ENCODE assay signal across 28 cellular contexts in the genomic region with DNA sequence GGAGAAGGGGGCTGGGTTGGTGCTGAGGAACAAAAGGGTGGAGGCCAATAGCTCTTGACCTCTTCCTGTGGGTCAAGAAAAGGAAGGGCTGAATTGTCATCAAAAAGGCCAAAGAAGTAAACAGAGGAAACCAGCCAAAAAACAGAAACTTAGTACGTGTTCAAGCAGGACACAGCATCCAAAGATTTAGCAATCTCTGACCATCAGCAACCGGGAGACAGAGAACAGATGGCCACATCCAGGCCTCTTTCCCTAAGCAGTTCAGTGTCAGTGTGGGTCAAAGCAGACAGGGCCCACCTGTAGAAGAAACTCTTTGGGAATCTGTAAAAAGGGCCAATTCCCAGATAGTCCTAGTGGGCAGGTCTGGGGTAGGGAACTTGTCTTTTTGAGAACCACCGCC. TPM values are rescaled to one million over a fixed set of nuclear protein-coding genes. Genes with fewer than 3 reads are reported as not detected.
DNase-seq lines count a peak whose midpoint lies in the region; ATAC-seq and TF ChIP-seq lines count a peak whose summit lies in the region.
"Had no signal": no experiment of that assay in that cellular context is flagged by ENCODE, and none has a peak within 500 bp of the region (broad histone marks: within the 10 kb centered on the region; RNA-seq: fewer than 3 reads in every experiment).

No MANE protein-coding gene starts in this region.

- H3K4me3 Mint-ChIP-seq in T-helper 1 cell treated with Interleukin-12 subunit alpha and Interleukin-12 subunit beta and Interleukin-4 antibody, amounts not matched to agents 30 μg/mL and 1 μg/mL, for 36 hours, result peak overlapping the region; percentile 18
- peak overlapping the region; percentile 65 for H3K4me3 Mint-ChIP-seq in neural crest cell
- H3K4me3 Mint-ChIP-seq: activated T-cell treated with anti-CD3 and anti-CD28 coated beads, Interleukin-2, amount 50 U/mL, for 24 hours; HFFc6 had no signal

- CTCF ChIA-PET in OCI-LY7 (lab: Charles Lee; ENCODE audit: unreplicated experiment), result no interaction called here

- no peaks in the 10 kb centered on the region for H3K27me3 Mint-ChIP-seq in T-helper 1 cell treated with Interleukin-12 subunit alpha and Interleukin-12 subunit beta and Interleukin-4 antibody, amounts not matched to agents 30 μg/mL and 1 μg/mL, for 36 hours (ENCODE audit: low read depth)
- H3K27me3 Mint-ChIP-seq in neural crest cell (ENCODE audit: low read depth), result no peaks in the 10 kb centered on the region
- H3K27me3 Mint-ChIP-seq: activated T-cell treated with anti-CD3 and anti-CD28 coated beads, Interleukin-2, amount 50 U/mL, for 24 hours; effector memory CD8-positive, alpha-beta T cell; stimulated activated naive B cell treated with anti-CD40 and anti-IgM and Interleukin-4, amounts not matched to agents 10 μg/mL and 1 μg/mL and 100 μg/mL, for 72 hours had no signal

- no peak overlapping the region for H3K4me3 ChIP-seq in OCI-LY7 (ENCODE audit: low read depth, low read length, poor library complexity, severe bottlenecking)
- H3K4me3 ChIP-seq in right cardiac atrium (ENCODE audit: low read length), result no peak overlapping the region
- H3K4me3 ChIP-seq: GM12878, prostate gland, skin epidermis had no signal

- POLR2A ChIA-PET in OCI-LY7 (lab: Charles Lee), result no interaction called here

- H3K4me1 Mint-ChIP-seq in T-helper 1 cell treated with Interleukin-12 subunit alpha and Interleukin-12 subunit beta and Interleukin-4 antibody, amounts not matched to agents 30 μg/mL and 1 μg/mL, for 36 hours (ENCODE audit: low read depth), result peaks cover 12% of the 10 kb centered on the region
- peaks cover 14% of the 10 kb centered on the region for H3K4me1 Mint-ChIP-seq in neural crest cell

- H3K9me2 ChIP-seq in OCI-LY7 (ENCODE audit: insufficient read depth, low read length), result no peaks in the 10 kb centered on the region
- H3K9me2 ChIP-seq: SK-N-SH had no signal

- no peak overlapping the region for H3K4me2 ChIP-seq in OCI-LY7 (ENCODE audit: low read length)
- H3K4me2 ChIP-seq: SK-N-SH had no signal

- no peak for TF ChIP-seq CTCF in OCI-LY7 (conservative IDR thresholded peaks at IDR 0.05; ENCODE audit: low read length)
- no peak for TF ChIP-seq CTCF in neural crest cell (conservative IDR thresholded peaks at IDR 0.05)

- no peaks in the 10 kb centered on the region; the same call in 1 of the 2 replicates for H3K79me2 ChIP-seq in OCI-LY7 (ENCODE audit: insufficient read depth, low read depth, low read length)

- 60% methylated on average over 3 of the region's 3 CpGs for WGBS in right cardiac atrium

- no peak overlapping the region for H2AFZ ChIP-seq in OCI-LY7 (ENCODE audit: low read length)

- H3K36me3 ChIP-seq in OCI-LY7 (ENCODE audit: insufficient read depth, low read length), result peaks cover 49% of the 10 kb centered on the region

- DNase-seq in T-helper 1 cell (no peak), OCI-LY7 (ENCODE audit: low spot score) (no peak), fibroblast of gingiva (ENCODE audit: low read depth) (peak; percentile 37), neural crest cell (ENCODE audit: low read depth, low spot score) (no peak), D341Med (ENCODE audit: low spot score) (no peak), right cardiac atrium (no peak)
- DNase-seq: activated CD8-positive, alpha-beta memory T cell treated with anti-CD3 and anti-CD28 coated beads for 24 hours; activated T-cell treated with anti-CD3 and anti-CD28 coated beads, Interleukin-2, amount 50 U/mL, for 24 hours; brain microvascular endothelial cell; DND-41; effector memory CD8-positive, alpha-beta T cell; head of caudate nucleus; HFFc6; left colon; midbrain; NCI-H1930; SK-N-SH; stimulated activated CD4-positive, alpha-beta T cell treated with anti-CD3 and anti-CD28 coated beads, Interleukin-2, amount 100 ng/mL, for 24 hours; stimulated activated naive B cell treated with anti-CD40 and anti-IgM and Interleukin-4, amounts not matched to agents 10 μg/mL and 1 μg/mL and 100 μg/mL, for 72 hours had no signal

- H3K36me3 Mint-ChIP-seq in T-helper 1 cell treated with Interleukin-12 subunit alpha and Interleukin-12 subunit beta and Interleukin-4 antibody, amounts not matched to agents 30 μg/mL and 1 μg/mL, for 36 hours (ENCODE audit: low read depth), result peaks cover 36% of the 10 kb centered on the region
- peaks cover 9% of the 10 kb centered on the region for H3K36me3 Mint-ChIP-seq in neural crest cell (ENCODE audit: low read depth)

- no peaks in the 10 kb centered on the region for H3K27me3 ChIP-seq in right cardiac atrium (ENCODE audit: control insufficient read depth, insufficient read depth)
- H3K27me3 ChIP-seq: brain microvascular endothelial cell had no signal

- no peaks in the 10 kb centered on the region for H3K9me3 ChIP-seq in OCI-LY7 (ENCODE audit: low read length)
- no peaks in the 10 kb centered on the region for H3K9me3 ChIP-seq in right cardiac atrium (ENCODE audit: control insufficient read depth, low read length)
- H3K9me3 ChIP-seq: prostate gland, SK-N-SH had no signal

- H3K9me3 Mint-ChIP-seq in T-helper 1 cell treated with Interleukin-12 subunit alpha and Interleukin-12 subunit beta and Interleukin-4 antibody, amounts not matched to agents 30 μg/mL and 1 μg/mL, for 36 hours, result no peaks in the 10 kb centered on the region
- H3K9me3 Mint-ChIP-seq in neural crest cell, result no peaks in the 10 kb centered on the region
- H3K9me3 Mint-ChIP-seq: activated naive CD4-positive, alpha-beta T cell treated with anti-CD3 and anti-CD28 coated beads, Interleukin-2, amount 50 U/mL, for 72 hours; activated T-cell treated with anti-CD3 and anti-CD28 coated beads, Interleukin-2, amount 50 U/mL, for 24 hours; effector memory CD8-positive, alpha-beta T cell; HFFc6; stimulated activated naive B cell treated with anti-CD40 and anti-IgM and Interleukin-4, amounts not matched to agents 10 μg/mL and 1 μg/mL and 100 μg/mL, for 72 hours had no signal

- H4K20me1 ChIP-seq in OCI-LY7 (ENCODE audit: insufficient read depth, low read length), result no peaks in the 10 kb centered on the region

- H3K27ac ChIP-seq in OCI-LY7 (ENCODE audit: low read depth, low read length, poor library complexity, severe bottlenecking) (no peak overlapping the region), right cardiac atrium (ENCODE audit: low read length) (no peak overlapping the region)
- H3K27ac ChIP-seq: 22Rv1, brain microvascular endothelial cell, prostate gland, skin epidermis had no signal

- intact Hi-C loops in OCI-LY7 (cut with micrococcal nuclease; ENCODE audit: unreplicated experiment) (loop anchor here (5.0 kb wide), 3 partner anchors 157 to 212 kb away; partner anchors contain the start of genes CHPF, CNPPD1, RETREG2 and STK11IP), right cardiac atrium (cut with DNase I) (no loop called here)

- no peak overlapping the region for H3K27ac Mint-ChIP-seq in T-helper 1 cell treated with Interleukin-12 subunit alpha and Interleukin-12 subunit beta and Interleukin-4 antibody, amounts not matched to agents 30 μg/mL and 1 μg/mL, for 36 hours
- no peak overlapping the region for H3K27ac Mint-ChIP-seq in neural crest cell (ENCODE audit: unreplicated experiment)
- H3K27ac Mint-ChIP-seq: activated naive CD4-positive, alpha-beta T cell treated with anti-CD3 and anti-CD28 coated beads, Interleukin-2, amount 50 U/mL, for 72 hours; HFFc6; stimulated activated naive B cell treated with anti-CD40 and anti-IgM and Interleukin-4, amounts not matched to agents 10 μg/mL and 1 μg/mL and 100 μg/mL, for 72 hours had no signal

- H3K4me1 ChIP-seq in OCI-LY7 (ENCODE audit: insufficient read depth, low read length, poor library complexity, severe bottlenecking) (peaks cover 15% of the 10 kb centered on the region), right cardiac atrium (ENCODE audit: control insufficient read depth, insufficient read depth, low read length) (peaks cover 2% of the 10 kb centered on the region)
- H3K4me1 ChIP-seq: prostate gland had no signal

- BruUV-seq in OCI-LY7 (replicated peaks; lab: Mats Ljungman, UMichigan), result TSS peak; percentile 40

- ATAC-seq in HG03439 (IDR thresholded peaks at IDR 0.05; ENCODE audit: unreplicated experiment), result no peak
- no peak for ATAC-seq in right cardiac atrium
- ATAC-seq: activated CD4-positive, CD25-positive, alpha-beta regulatory T cell treated with anti-CD3 and anti-CD28 coated beads, Interleukin-2, amount 50 U/mL, for 24 hours; activated naive CD4-positive, alpha-beta T cell treated with anti-CD3 and anti-CD28 coated beads, Interleukin-2, amount 50 U/mL, for 72 hours; effector memory CD8-positive, alpha-beta T cell; GM12878; left colon; stimulated activated naive B cell treated with anti-CD40 and anti-IgM and Interleukin-4, amounts not matched to agents 10 μg/mL and 1 μg/mL and 100 μg/mL, for 72 hours had no signal

RNA-seq across cellular contexts. Expression of gene DNPEP, which starts 2.8 kb away (rescaled TPM):
- total RNA-seq in OCI-LY7 (2014; rRNA removed; shearing (Covaris generic)), result 39.3 and 40.5 TPM in 2 replicates
- total RNA-seq in OCI-LY7 (2022) (54.2 and 63.6 TPM in 2 replicates), neural crest cell (36.9 and 39.5 TPM in 2 replicates), right cardiac atrium (10 to 100 TPM; 42.2 to 58.8 (median 56.2) TPM)
- 50.0 TPM for polyA plus RNA-seq in right cardiac atrium

RNA-seq across cellular contexts. Expression of gene DES, which starts 33.3 kb away (rescaled TPM):
- not detected in 2 replicates for total RNA-seq in OCI-LY7 (2014; rRNA removed; shearing (Covaris generic))
- total RNA-seq in OCI-LY7 (2022), result not detected in 2 replicates
- total RNA-seq in neural crest cell, result 0.28 TPM in 1 of 2 replicates, not detected in the other
- over 10,000 TPM in 1 of 4 donors, 1,000 to 10,000 TPM in 3; 6,970 to 10,932 (median 7,338) TPM for total RNA-seq in right cardiac atrium
- polyA plus RNA-seq in right cardiac atrium, result 9,146 TPM
- total RNA-seq: activated naive CD4-positive, alpha-beta T cell treated with anti-CD3 and anti-CD28 coated beads, Interleukin-2, amount 50 U/mL, for 72 hours had no signal
- polyA plus RNA-seq: GM12878 had no signal

RNA-seq across cellular contexts. Expression of gene SPEG, which starts 49.8 kb away (rescaled TPM):
- 0.13 TPM in 1 of 2 replicates, not detected in the other for total RNA-seq in OCI-LY7 (2014; rRNA removed; shearing (Covaris generic))
- total RNA-seq in OCI-LY7 (2022) (0.35 and 0.46 TPM in 2 replicates), neural crest cell (13.4 and 17.5 TPM in 2 replicates), right cardiac atrium (100 to 1,000 TPM; 122 to 176 (median 159) TPM)
- 85.5 TPM for polyA plus RNA-seq in right cardiac atrium

RNA-seq across cellular contexts. Expression of gene RESP18, which starts 52.3 kb away (rescaled TPM):
- total RNA-seq in OCI-LY7 (2014; rRNA removed; shearing (Covaris generic)), result not detected in 2 replicates
- total RNA-seq in OCI-LY7 (2022) (not detected in 2 replicates), neural crest cell (not detected in 2 replicates), right cardiac atrium (not detected)
- polyA plus RNA-seq in right cardiac atrium, result not detected
- total RNA-seq: activated naive CD4-positive, alpha-beta T cell treated with anti-CD3 and anti-CD28 coated beads, Interleukin-2, amount 50 U/mL, for 72 hours; fibroblast of lung; GM12878; HFFc6; left colon; prostate gland had no signal
- polyA plus RNA-seq: fibroblast of lung, GM12878, SK-N-SH had no signal

Comparison
In these comparisons a context has a peak if more than half of its experiments do, and no peak if none do; other contexts are left out.
1. RNA of gene DES, which starts 33.3 kb away (total RNA-seq): 6,970 to 10,932 TPM in right cardiac atrium; 0.28 TPM in neural crest cell and not detected in OCI-LY7; every median in the first group is over 1,000 times any median in the second.